Comparison of ENCODE assay signal across 23 cellular contexts in genomic region chr7:157739650-157740049, GRCh38.
"Had no signal": no experiment of that assay in that cellular context is flagged by ENCODE, and none has a peak within 500 bp of the region (broad histone marks: within the 10 kb centered on the region; RNA-seq: fewer than 3 reads in every experiment).

No MANE protein-coding gene starts in this region.

- H3K4me1 ChIP-seq: pancreas, right lobe of liver, suprapubic skin, transverse colon, upper lobe of right lung, uterus had no signal

- DNase-seq: dorsolateral prefrontal cortex; effector CD4-positive, alpha-beta T cell; hypothalamus; nephron progenitor cell; right lobe of liver; small intestine; stimulated activated CD4-positive, alpha-beta T cell treated with anti-CD3 and anti-CD28 coated beads, Interleukin-1b, Interleukin-23, amount 100 ng/mL, for 48 hours; stimulated activated CD4-positive, alpha-beta T cell treated with anti-CD3 and anti-CD28 coated beads, Interleukin-4, amount 100 ng/mL, for 1 hour; stimulated activated CD8-positive, alpha-beta memory T cell treated with anti-CD3 and anti-CD28 coated beads, Interleukin-4, amount 100 ng/mL, for 48 hours; stimulated activated naive CD4-positive, alpha-beta T cell; stimulated activated naive CD8-positive, alpha-beta T cell treated with anti-CD3 and anti-CD28 coated beads, Interleukin-15, amount 100 ng/mL, for 72 hours; transverse colon; upper lobe of right lung; uterus had no signal

- H3K27ac Mint-ChIP-seq: memory B cell; nephron progenitor cell; progenitor cell of endocrine pancreas; stimulated activated naive CD8-positive, alpha-beta T cell treated with anti-CD3 and anti-CD28 coated beads, Interleukin-15, amount 100 ng/mL, for 72 hours had no signal

- H3K9me3 Mint-ChIP-seq: memory B cell; nephron progenitor cell; stimulated activated naive CD8-positive, alpha-beta T cell treated with anti-CD3 and anti-CD28 coated beads, Interleukin-15, amount 100 ng/mL, for 72 hours had no signal

- FAIRE-seq: frontal cortex, keratinocyte, pancreas, small intestine had no signal

- H3K27me3 ChIP-seq: pancreas, right lobe of liver, transverse colon, uterus had no signal

- H3K36me3 Mint-ChIP-seq: memory B cell had no signal

- H3K4me1 Mint-ChIP-seq: memory B cell had no signal

- H3K27ac ChIP-seq: dorsolateral prefrontal cortex, neutrophil, pancreas, right lobe of liver, suprapubic skin, transverse colon, upper lobe of right lung, uterus had no signal

- H3K9me3 ChIP-seq: neutrophil, pancreas, right lobe of liver, suprapubic skin, transverse colon, upper lobe of right lung, uterus had no signal

- H3K4me3 ChIP-seq: dorsolateral prefrontal cortex, lung, pancreas, right lobe of liver, suprapubic skin, transverse colon, upper lobe of right lung, uterus had no signal

- H3K27me3 Mint-ChIP-seq: memory B cell had no signal

- H3K4me3 Mint-ChIP-seq: memory B cell; nephron progenitor cell; stimulated activated naive CD8-positive, alpha-beta T cell treated with anti-CD3 and anti-CD28 coated beads, Interleukin-15, amount 100 ng/mL, for 72 hours had no signal

- H3K36me3 ChIP-seq: neutrophil, pancreas, right lobe of liver, suprapubic skin, transverse colon, upper lobe of right lung, uterus had no signal

- ATAC-seq: left lobe of liver; pancreas; right lobe of liver; stimulated activated naive CD8-positive, alpha-beta T cell treated with anti-CD3 and anti-CD28 coated beads, Interleukin-15, amount 100 ng/mL, for 72 hours; upper lobe of right lung had no signal
